8 cellular contexts compared by ENCODE assay signal in the genomic region with DNA sequence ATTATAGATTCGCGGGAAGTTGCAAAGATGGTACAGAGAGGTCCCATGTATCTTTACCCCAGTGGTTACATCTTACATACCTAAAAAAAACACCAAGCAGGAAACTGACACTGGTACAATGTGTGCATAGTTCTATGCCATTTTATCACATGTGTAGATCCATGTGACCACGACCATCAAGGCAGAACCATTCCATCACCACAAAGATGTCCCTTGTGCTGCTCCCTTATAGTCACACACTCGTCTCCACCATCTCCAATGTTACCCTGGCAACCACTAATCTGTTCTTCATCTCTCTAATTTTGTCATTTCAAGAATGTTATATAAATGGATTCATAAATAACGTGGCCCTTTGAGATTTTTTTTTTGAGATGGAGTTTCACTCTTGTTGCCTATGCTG.
"Had no signal": no experiment of that assay in that cellular context is flagged by ENCODE, and none has a peak within 500 bp of the region (broad histone marks: within the 10 kb centered on the region; RNA-seq: fewer than 3 reads in every experiment).

No MANE protein-coding gene starts in this region.

- FAIRE-seq: H1, H54, HTR-8/SVneo, K562 had no signal

- DNase-seq: H9, HCEC 1CT, IMR-90 had no signal

- H3K4me3 ChIP-seq: GM23338, K562 had no signal

- ATAC-seq: GM23338, K562 had no signal
